ENCODE assay signal across 20 cellular contexts in the genomic region with DNA sequence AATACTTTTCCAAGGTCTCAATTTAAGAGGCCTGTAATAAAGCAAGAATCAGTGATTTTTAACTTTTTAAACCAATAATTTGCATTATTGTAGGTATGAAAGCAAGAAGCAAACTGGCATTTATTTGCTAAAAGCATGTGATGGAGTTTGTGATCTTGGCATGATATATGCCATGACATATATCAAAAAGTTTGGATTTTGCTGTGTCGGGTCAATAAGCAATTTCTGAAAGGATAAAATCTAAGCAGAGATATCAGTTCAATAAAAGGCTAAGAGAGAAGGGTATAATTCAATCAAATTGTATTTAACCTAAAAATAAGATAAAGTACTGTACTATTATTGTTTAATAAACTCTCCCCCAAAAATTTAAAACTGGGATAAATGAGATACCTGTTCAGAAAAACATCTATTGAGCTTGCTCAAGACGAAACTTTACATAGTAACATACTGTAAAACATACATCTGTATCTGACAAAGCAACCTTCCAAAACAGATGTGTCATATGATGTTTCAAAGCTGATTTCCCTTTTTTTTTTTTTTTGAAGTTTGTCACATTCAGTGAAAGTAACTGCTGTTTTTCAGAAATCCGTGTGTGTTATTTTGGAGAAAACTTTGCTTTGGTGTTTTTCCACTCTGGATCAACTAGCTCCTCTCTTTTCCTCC.
A peak's percentile ranks its signal among the peaks of the same experiment; 100 is the strongest.
DNase-seq lines count a peak whose midpoint lies in the region; ATAC-seq lines count a peak whose summit lies in the region.
"Had no signal": no experiment of that assay in that cellular context is flagged by ENCODE, and none has a peak within 500 bp of the region (broad histone marks: within the 10 kb centered on the region; RNA-seq: fewer than 3 reads in every experiment).

No MANE protein-coding gene starts in this region.

- peaks cover 3% of the 10 kb centered on the region for H3K4me1 ChIP-seq in CD4-positive, CD25-positive, alpha-beta regulatory T cell (ENCODE audit: control insufficient read depth, insufficient read depth, low read length, poor library complexity, severe bottlenecking)
- H3K4me1 ChIP-seq in naive thymus-derived CD4-positive, alpha-beta T cell (ENCODE audit: control insufficient read depth in 2 of 2, insufficient read depth in 2 of 2, low read length in 2 of 2): peaks cover 5 to 15% of the 10 kb centered on the region in 2 donors

- no peak overlapping the region for H3K27ac ChIP-seq in CD4-positive, CD25-positive, alpha-beta regulatory T cell (ENCODE audit: insufficient read depth, low read length, poor library complexity, severe bottlenecking)
- H3K27ac ChIP-seq in naive thymus-derived CD4-positive, alpha-beta T cell (ENCODE audit: low read depth, low read length): no peak overlapping the region
- H3K27ac ChIP-seq: BLaER1 treated with 17β-estradiol and CSF1 and Interleukin-3, amounts not matched to agents 10 nM and 100 nM; GM23248 had no signal

- DNase-seq in CD4-positive, CD25-positive, alpha-beta regulatory T cell: no peak
- DNase-seq in T-helper 17 cell (no peak), H4 (ENCODE audit: low spot score) (no peak), EL (no peak), SK-N-DZ (ENCODE audit: low spot score) (no peak)
- no peak for DNase-seq in naive thymus-derived CD4-positive, alpha-beta T cell
- DNase-seq: COR-L47; GF-D8; GM23248; KG1; MV-4-11; NCI-H1694 treated with DMSO at 0.1 percent for 48 hours; NCI-H510A; NCI-H748 treated with DMSO at 0.1 percent for 48 hours; NK-92 treated with Interleukin-12 subunit alpha and Interleukin-12 subunit beta, amount 100 ng/mL, for 24 hours; SHP77; SK-N-SH had no signal

- H3K36me3 ChIP-seq in CD4-positive, CD25-positive, alpha-beta regulatory T cell (ENCODE audit: control insufficient read depth, insufficient read depth, low read length): no peaks in the 10 kb centered on the region
- H3K36me3 ChIP-seq in naive thymus-derived CD4-positive, alpha-beta T cell (ENCODE audit: control insufficient read depth in 2 of 3, insufficient read depth in 3 of 3, low read length in 3 of 3): no peaks in the 10 kb centered on the region
- H3K36me3 ChIP-seq: BLaER1 treated with 17β-estradiol and CSF1 and Interleukin-3, amounts not matched to agents 10 nM and 100 nM had no signal

- H3K27me3 ChIP-seq in CD4-positive, CD25-positive, alpha-beta regulatory T cell (ENCODE audit: control insufficient read depth, insufficient read depth, low read length): no peaks in the 10 kb centered on the region
- no peaks in the 10 kb centered on the region for H3K27me3 ChIP-seq in naive thymus-derived CD4-positive, alpha-beta T cell (ENCODE audit: control insufficient read depth in 2 of 2, insufficient read depth in 2 of 2, low read length in 2 of 2)
- H3K27me3 ChIP-seq: BLaER1 treated with 17β-estradiol and CSF1 and Interleukin-3, amounts not matched to agents 10 nM and 100 nM had no signal

- no peaks in the 10 kb centered on the region for H3K27me3 Mint-ChIP-seq in CD4-positive, CD25-positive, alpha-beta regulatory T cell
- no peaks in the 10 kb centered on the region for H3K27me3 Mint-ChIP-seq in T-helper 17 cell
- peaks cover 0 to 7% (median 0%) of the 10 kb centered on the region in 5 donors for H3K27me3 Mint-ChIP-seq in naive thymus-derived CD4-positive, alpha-beta T cell

- intact Hi-C loops in naive thymus-derived CD4-positive, alpha-beta T cell (cut with micrococcal nuclease): loop anchor here in 1 of 2 donors (5.0 kb wide), 1 partner anchor 36 kb away; no protein-coding TSS in a partner anchor

- no peaks in the 10 kb centered on the region for H3K9me3 ChIP-seq in CD4-positive, CD25-positive, alpha-beta regulatory T cell (ENCODE audit: control insufficient read depth in 2 of 2, low read length in 2 of 2)
- no peaks in the 10 kb centered on the region for H3K9me3 ChIP-seq in T-helper 17 cell (ENCODE audit: control insufficient read depth, low read length, poor library complexity, severe bottlenecking)
- H3K9me3 ChIP-seq in naive thymus-derived CD4-positive, alpha-beta T cell (ENCODE audit: control insufficient read depth in 2 of 3, low read length in 3 of 3): no peaks in the 10 kb centered on the region
- H3K9me3 ChIP-seq: BLaER1 treated with 17β-estradiol and CSF1 and Interleukin-3, amounts not matched to agents 10 nM and 100 nM; SK-N-SH had no signal

- no peak overlapping the region for H3K4me3 Mint-ChIP-seq in CD4-positive, CD25-positive, alpha-beta regulatory T cell
- H3K4me3 Mint-ChIP-seq in T-helper 17 cell: no peak overlapping the region
- H3K4me3 Mint-ChIP-seq in naive thymus-derived CD4-positive, alpha-beta T cell: no peak overlapping the region

- POLR2A ChIA-PET in naive thymus-derived CD4-positive, alpha-beta T cell (lab: Charles Lee): interaction anchor here (0.7 to 1.0 kb wide), 2 partner anchors 94 to 166 kb away, joined by 3 read pairs; no protein-coding TSS in a partner anchor

- no peaks in the 10 kb centered on the region for H3K9me3 Mint-ChIP-seq in CD4-positive, CD25-positive, alpha-beta regulatory T cell
- no peaks in the 10 kb centered on the region for H3K9me3 Mint-ChIP-seq in naive thymus-derived CD4-positive, alpha-beta T cell

- peaks cover 21 to 38% (median 27%) of the 10 kb centered on the region in 4 donors for H3K4me1 Mint-ChIP-seq in CD4-positive, CD25-positive, alpha-beta regulatory T cell
- H3K4me1 Mint-ChIP-seq in T-helper 17 cell: peaks cover 39% of the 10 kb centered on the region
- peaks cover 20 to 70% (median 36%) of the 10 kb centered on the region in 7 donors for H3K4me1 Mint-ChIP-seq in naive thymus-derived CD4-positive, alpha-beta T cell

- H3K4me3 ChIP-seq in CD4-positive, CD25-positive, alpha-beta regulatory T cell (ENCODE audit: low read depth, low read length): no peak overlapping the region
- no peak overlapping the region for H3K4me3 ChIP-seq in naive thymus-derived CD4-positive, alpha-beta T cell (ENCODE audit: low read length)
- H3K4me3 ChIP-seq: BLaER1 treated with 17β-estradiol and CSF1 and Interleukin-3, amounts not matched to agents 10 nM and 100 nM; GM23248 had no signal

- H3K27ac Mint-ChIP-seq in CD4-positive, CD25-positive, alpha-beta regulatory T cell: peak overlapping the region in 2 of 3 donors; percentile 39 to 43
- peak overlapping the region; percentile 82 for H3K27ac Mint-ChIP-seq in T-helper 17 cell
- peak overlapping the region in 7 of 9 donors; percentile 17 to 80 (median 59) for H3K27ac Mint-ChIP-seq in naive thymus-derived CD4-positive, alpha-beta T cell

- H3K36me3 Mint-ChIP-seq in CD4-positive, CD25-positive, alpha-beta regulatory T cell: no peaks in the 10 kb centered on the region
- no peaks in the 10 kb centered on the region for H3K36me3 Mint-ChIP-seq in T-helper 17 cell (ENCODE audit: low read depth)
- H3K36me3 Mint-ChIP-seq in naive thymus-derived CD4-positive, alpha-beta T cell: peaks cover 0 to 16% (median 0%) of the 10 kb centered on the region in 5 donors

- CTCF ChIA-PET in naive thymus-derived CD4-positive, alpha-beta T cell (lab: Charles Lee): interaction anchor here (1.3 to 1.4 kb wide), 2 partner anchors 19 to 73 kb away, joined by 3 to 4 read pairs; no protein-coding TSS in a partner anchor

- no peak for ATAC-seq in CD4-positive, CD25-positive, alpha-beta regulatory T cell (ENCODE audit: low read depth in 2 of 2)
- peak; percentile 39 for ATAC-seq in GM18868 (IDR thresholded peaks at IDR 0.05; ENCODE audit: unreplicated experiment)
- no peak for ATAC-seq in T-helper 17 cell
- ATAC-seq in naive thymus-derived CD4-positive, alpha-beta T cell: no peak
- ATAC-seq in GM18867 (IDR thresholded peaks at IDR 0.05; ENCODE audit: unreplicated experiment): no peak
